ENCODE assay signal across 9 cellular contexts in genomic region chr11:66882540-66882939, GRCh38. TPM values are rescaled to one million over a fixed set of nuclear protein-coding genes. Genes with fewer than 3 reads are reported as not detected.
DNase-seq lines count a peak whose midpoint lies in the region; ATAC-seq, FAIRE-seq and TF ChIP-seq lines count a peak whose summit lies in the region.
"Had no signal": no experiment of that assay in that cellular context is flagged by ENCODE, and none has a peak within 500 bp of the region (broad histone marks: within the 10 kb centered on the region; RNA-seq: fewer than 3 reads in every experiment).

No MANE protein-coding gene starts in this region.

- no peak for TF ChIP-seq RAD21 in H1 (IDR thresholded peaks at IDR 0.05 in 1 of 2, conservative IDR thresholded peaks at IDR 0.05 in 1 of 2; ENCODE audit: low read depth in 2 of 2, low read length in 2 of 2)

- peaks cover 0 to 2% of the 10 kb centered on the region in 2 experiments for H4K20me1 ChIP-seq in H1 (replicated peaks in 1 of 2; ENCODE audit: control insufficient read depth in 1 of 2, insufficient read depth in 2 of 2, low read length in 2 of 2)

- H2AFZ ChIP-seq in H1 (ENCODE audit: low read length) (no peak overlapping the region), neuron (ENCODE audit: low read depth, low read length) (peak overlapping the region; percentile 62)

- H3K9me3 ChIP-seq in H1 (ENCODE audit: insufficient read depth in 2 of 2, low read depth in 1 of 2, low read length in 1 of 2): no peaks in the 10 kb centered on the region
- H3K9me3 ChIP-seq in neuron (ENCODE audit: low read length): no peaks in the 10 kb centered on the region

- no peak overlapping the region for H2BK15ac ChIP-seq in H1 (ENCODE audit: low read length)

- POLR2A ChIA-PET in H1 (lab: Charles Lee; ENCODE audit: partially characterized antibody): interaction anchor here (1.1 to 1.8 kb wide), 3 partner anchors 39 to 68 kb away, joined by 3 to 5 read pairs (median 3); no protein-coding TSS in a partner anchor

- H4K8ac ChIP-seq in H1 (ENCODE audit: extremely low read depth, insufficient read depth, low read length): peak overlapping the region; percentile 82; the same call in 1 of the 2 replicates

- H3K4me2 ChIP-seq in H1 (ENCODE audit: insufficient read depth in 1 of 2, low read depth in 2 of 2, low read length in 2 of 2): no peak overlapping the region

- TF ChIP-seq POLR2A in H1 (IDR thresholded peaks at IDR 0.05; ENCODE audit: control extremely low read depth in 1 of 2, low read depth in 2 of 2, low read length in 2 of 2): no peak

- ATAC-seq in HG03135 (IDR thresholded peaks at IDR 0.05; ENCODE audit: unreplicated experiment): no peak

- intact Hi-C loops in posterior vena cava (cut with DNase I): no loop called here

- DNase-seq in C1 segment of cervical spinal cord (lab: John Stamatoyannopoulos, UW) (peak in 12 of 14 donors; percentile 25 to 85 (median 71)), NCI-H2081 treated with DMSO at 0.1 percent for 48 hours (lab: John Stamatoyannopoulos, UW) (peak; percentile 72), H1 (ENCODE audit: low read depth in 1 of 2, low spot score in 2 of 2) (no peak), posterior vena cava (ENCODE audit: low spot score) (no peak), SIG-M5 (lab: John Stamatoyannopoulos, UW) (no peak)
- DNase-seq in stimulated activated naive CD4-positive, alpha-beta T cell (lab: John Stamatoyannopoulos, UW): no peak

- no peak for FAIRE-seq in H1 (lab: Jason Lieb, UNC)

- H3K36me3 ChIP-seq in H1 (ENCODE audit: control insufficient read depth in 2 of 4, insufficient read depth in 4 of 4, low read length in 3 of 4) (no peaks in the 10 kb centered on the region), neuron (ENCODE audit: insufficient read depth, low read length) (no peaks in the 10 kb centered on the region)

- H3K18ac ChIP-seq in H1 (ENCODE audit: extremely low read depth, low read length): no peak overlapping the region

- peak overlapping the region; percentile 31; the same call in 1 of the 2 replicates for H2BK12ac ChIP-seq in H1 (ENCODE audit: low read depth, low read length)

- no peak overlapping the region for H2AK5ac ChIP-seq in H1 (ENCODE audit: low read depth, low read length)

- H3K79me1 ChIP-seq in H1 (ENCODE audit: low read depth, low read length): peaks cover 2% of the 10 kb centered on the region

- H3K79me2 ChIP-seq in H1 (ENCODE audit: control insufficient read depth in 1 of 2, insufficient read depth in 2 of 2, low read length in 2 of 2): no peaks in the 10 kb centered on the region

- H3K23ac ChIP-seq in H1 (ENCODE audit: insufficient read length): no peak overlapping the region

- no peak overlapping the region for H3K4ac ChIP-seq in H1 (replicated peaks; ENCODE audit: insufficient read length, low read depth, low read length)

- H3K23me2 ChIP-seq in H1 (ENCODE audit: low read depth, low read length): no peaks in the 10 kb centered on the region

- H2BK20ac ChIP-seq in H1 (ENCODE audit: low read length): no peak overlapping the region

- H4K91ac ChIP-seq in H1 (replicated peaks; ENCODE audit: insufficient read length, low read length): no peak overlapping the region

- no peak overlapping the region for H4K5ac ChIP-seq in H1 (ENCODE audit: insufficient read length, low read depth, low read length)

- no peak overlapping the region for H3K9ac ChIP-seq in H1 (replicated peaks in 1 of 4; ENCODE audit: extremely low read depth in 1 of 4, low read depth in 3 of 4, low read length in 3 of 4)

- no peak overlapping the region for H2BK120ac ChIP-seq in H1 (replicated peaks; ENCODE audit: low read depth, low read length)

- peak overlapping the region; percentile 31; the same call in 1 of the 2 replicates for H2BK5ac ChIP-seq in H1 (ENCODE audit: low read depth, low read length)

- H3K56ac ChIP-seq in H1 (replicated peaks; ENCODE audit: insufficient read length, low read depth, low read length): no peak overlapping the region

- CTCF ChIA-PET in H1 (lab: Charles Lee; ENCODE audit: partially characterized antibody): interaction anchor here (0.7 to 11.9 kb wide), 24 partner anchors 12 to 146 kb away, joined by 3 to 199 read pairs (median 6); partner anchors contain the start of genes C11orf86 and RCE1

- H3K14ac ChIP-seq in H1 (ENCODE audit: insufficient read length): no peak overlapping the region

- 85% methylated on average over 6 of the region's 12 CpGs; no CpG with 5 or more reads in 1 of the 2 experiments for WGBS in H1 (ENCODE audit: extremely low coverage in 1 of 2, insufficient coverage in 1 of 2, insufficient read length in 1 of 2, insufficient replicate concordance in 2 of 2, low coverage in 1 of 2, low lambda C conversion rate in 2 of 2, missing lambda C conversion rate in 1 of 2), 2 experiments

- H3K4me3 ChIP-seq in H1 (ENCODE audit: extremely low read depth in 1 of 4, insufficient read depth in 2 of 4, low read depth in 3 of 4, low read length in 4 of 4) (no peak overlapping the region), neuron (ENCODE audit: low read length) (peak overlapping the region; percentile 24)

- no peak for TF ChIP-seq EP300 in H1 (IDR thresholded peaks at IDR 0.05; ENCODE audit: borderline replicate concordance in 1 of 2, low read depth in 2 of 2, low read length in 2 of 2)

- H3K27ac ChIP-seq in H1 (ENCODE audit: low read depth, low read length): 0 out of 2 replicates have a peak overlapping the region, but pooled peaks have one; percentile 2
- H3K27ac ChIP-seq: HL-60 had no signal

- H3K27me3 ChIP-seq in H1 (replicated peaks in 1 of 4; ENCODE audit: control insufficient read depth in 3 of 4, extremely low read depth in 1 of 4, insufficient read depth in 3 of 4, low read length in 3 of 4): no peaks in the 10 kb centered on the region
- no peaks in the 10 kb centered on the region for H3K27me3 ChIP-seq in neuron (ENCODE audit: insufficient read depth, low read length)

- H3K4me1 ChIP-seq in H1 (replicated peaks in 1 of 4; ENCODE audit: control insufficient read depth in 3 of 4, insufficient read depth in 4 of 4, low read length in 3 of 4): peaks cover 4 to 25% (median 16%) of the 10 kb centered on the region in 4 experiments
- peaks cover 16% of the 10 kb centered on the region for H3K4me1 ChIP-seq in neuron (ENCODE audit: insufficient read depth, low read length)

- TF ChIP-seq CTCF in H1 (IDR thresholded peaks at IDR 0.05; ENCODE audit: control extremely low read depth in 1 of 3, insufficient read depth in 1 of 3, low read depth in 1 of 3, low read length in 3 of 3): no peak

TF ChIP-seq in H1, 55 proteins besides CTCF, POLR2A, EP300 and RAD21:
- TF ChIP-seq, protein P1, sequence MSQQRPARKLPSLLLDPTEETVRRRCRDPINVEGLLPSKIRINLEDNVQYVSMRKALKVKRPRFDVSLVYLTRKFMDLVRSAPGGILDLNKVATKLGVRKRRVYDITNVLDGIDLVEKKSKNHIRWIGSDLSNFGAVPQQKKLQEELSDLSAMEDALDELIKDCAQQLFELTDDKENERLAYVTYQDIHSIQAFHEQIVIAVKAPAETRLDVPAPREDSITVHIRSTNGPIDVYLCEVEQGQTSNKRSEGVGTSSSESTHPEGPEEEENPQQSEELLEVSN (IDR thresholded peaks at IDR 0.05): no peak
- TF ChIP-seq EZH2 (IDR thresholded peaks at IDR 0.05; ENCODE audit: low read depth, low read length, severe bottlenecking) (no peak), SRF (IDR thresholded peaks at IDR 0.05; ENCODE audit: low read depth, low read length) (no peak), CREB1 (IDR thresholded peaks at IDR 0.05) (no peak), KDM4A (IDR thresholded peaks at IDR 0.05; ENCODE audit: low read depth, low read length, severe bottlenecking) (no peak), HDAC6 (IDR thresholded peaks at IDR 0.05; ENCODE audit: low read depth, low read length) (no peak), POLR2AphosphoS5 (IDR thresholded peaks at IDR 0.05; ENCODE audit: low read depth, low read length) (no peak), SP2 (IDR thresholded peaks at IDR 0.05; ENCODE audit: low read length) (no peak), CHD1 (IDR thresholded peaks at IDR 0.05; ENCODE audit: low read depth, low read length) (no peak), HDAC2 (IDR thresholded peaks at IDR 0.05; ENCODE audit: borderline replicate concordance in 1 of 2, low read depth in 2 of 2, low read length in 2 of 2) (no peak), BACH1 (IDR thresholded peaks at IDR 0.05; ENCODE audit: low read length) (no peak), CBX5 (IDR thresholded peaks at IDR 0.05; ENCODE audit: low read depth, low read length) (no peak), TAF1 (IDR thresholded peaks at IDR 0.05; ENCODE audit: low read depth, low read length) (no peak), MAFK (IDR thresholded peaks at IDR 0.05; ENCODE audit: low read depth, low read length) (no peak)

RNA-seq across cellular contexts. Expression of gene LRFN4, which starts 25.7 kb away (rescaled TPM):
- total RNA-seq in H1 (2021; fragmentation: NEBNext Ultra II Directional; extraction: Animal tissue kit (Norgen Biotek cat#: 25700)): 64.3 and 67.6 TPM in 2 replicates
- 49.8 and 66.9 TPM in 2 replicates for polyA plus RNA-seq in H1 (2011; rRNA removed)
- 38.6 TPM for polyA plus RNA-seq in H1 (2011; cell fraction: cytosol; rRNA removed)
- polyA plus RNA-seq in H1 (2011; cell fraction: nucleus; rRNA removed): 112 TPM
- polyA plus RNA-seq in H1 (2012, experiment 1 of 2): 24.3 to 37.8 TPM (median 34.2 TPM) in 4 replicates
- polyA plus RNA-seq in H1 (2012, experiment 2 of 2): 32.6 TPM
- 37.5 TPM for polyA plus RNA-seq in H1 (2013, experiment 1 of 2)
- 32.3 TPM for polyA plus RNA-seq in H1 (2013, experiment 2 of 2)
- polyA minus RNA-seq in H1 (2011; rRNA and poly(A)+ RNA removed): 8.3 and 9.8 TPM in 2 replicates
- 32.6 TPM for polyA minus RNA-seq in H1 (2011; cell fraction: cytosol; rRNA and poly(A)+ RNA removed)
- 32.0 TPM for polyA minus RNA-seq in H1 (2011; cell fraction: nucleus; rRNA and poly(A)+ RNA removed)
- 10 to 100 TPM; 15.0 to 16.9 TPM for total RNA-seq in posterior vena cava

RNA-seq across cellular contexts. Expression of gene RCE1, which starts 39.3 kb away (rescaled TPM):
- 33.7 and 35.8 TPM in 2 replicates for total RNA-seq in H1 (2021; fragmentation: NEBNext Ultra II Directional; extraction: Animal tissue kit (Norgen Biotek cat#: 25700))
- 84.8 and 119 TPM in 2 replicates for polyA plus RNA-seq in H1 (2011; rRNA removed)
- 51.7 TPM for polyA plus RNA-seq in H1 (2011; cell fraction: cytosol; rRNA removed)
- polyA plus RNA-seq in H1 (2011; cell fraction: nucleus; rRNA removed): 112 TPM
- 26.3 to 35.1 TPM (median 34.3 TPM) in 4 replicates for polyA plus RNA-seq in H1 (2012, experiment 1 of 2)
- polyA plus RNA-seq in H1 (2012, experiment 2 of 2): 38.1 TPM
- 44.3 TPM for polyA plus RNA-seq in H1 (2013, experiment 1 of 2)
- 46.4 TPM for polyA plus RNA-seq in H1 (2013, experiment 2 of 2)
- 22.8 and 25.8 TPM in 2 replicates for polyA minus RNA-seq in H1 (2011; rRNA and poly(A)+ RNA removed)
- polyA minus RNA-seq in H1 (2011; cell fraction: cytosol; rRNA and poly(A)+ RNA removed): 22.8 TPM
- 27.7 TPM for polyA minus RNA-seq in H1 (2011; cell fraction: nucleus; rRNA and poly(A)+ RNA removed)
- 1 to 10 TPM; 7.9 to 9.1 TPM for total RNA-seq in posterior vena cava

Comparison
In these comparisons a context has a peak if more than half of its experiments do, and no peak if none do; other contexts are left out.
1. DNase-seq: peak in C1 segment of cervical spinal cord (12 of 14) and NCI-H2081 treated with DMSO at 0.1 percent for 48 hours (single experiment); none in H1 (0 of 2), posterior vena cava (single experiment), stimulated activated naive CD4-positive, alpha-beta T cell (0 of 6) and SIG-M5 (single experiment).